ENCODE assay signal across 8 cellular contexts in the genomic region with DNA sequence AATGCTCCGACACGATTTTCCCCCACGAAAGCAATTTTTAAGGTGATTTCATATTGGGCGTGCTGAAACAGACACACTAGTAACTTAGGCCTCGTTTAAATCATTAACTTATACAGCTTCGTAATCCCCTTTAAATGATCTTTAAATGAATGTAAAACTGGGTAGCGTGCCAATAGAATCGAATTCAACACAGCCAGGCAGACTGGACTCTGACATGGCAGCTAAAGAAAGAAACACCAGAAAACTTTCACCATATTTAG. TPM values are rescaled to one million over a fixed set of nuclear protein-coding genes. Genes with fewer than 3 reads are reported as not detected.
DNase-seq lines count a peak whose midpoint lies in the region; ATAC-seq and TF ChIP-seq lines count a peak whose summit lies in the region.

No MANE protein-coding gene starts in this region.

- CTCF ChIA-PET in PC-3 (lab: Charles Lee): no interaction called here

- H3K4me3 ChIP-seq in PC-3 (ENCODE audit: low read length): peak overlapping the region; percentile 88
- peak overlapping the region; percentile 48 for H3K4me3 ChIP-seq in epithelial cell of esophagus (ENCODE audit: low read length)
- peak overlapping the region; percentile 38 for H3K4me3 ChIP-seq in ovary

- H3K79me2 ChIP-seq in PC-3 (ENCODE audit: low read length): peaks cover 19% of the 10 kb centered on the region

- peaks cover 13% of the 10 kb centered on the region for H4K20me1 ChIP-seq in PC-3 (ENCODE audit: low read length)

- peak overlapping the region; percentile 67 for H2AFZ ChIP-seq in PC-3 (ENCODE audit: low read length)

- TF ChIP-seq POLR2A in ovary (IDR thresholded peaks at IDR 0.05): no peak

- peak overlapping the region; percentile 99 for H3K4me2 ChIP-seq in PC-3 (ENCODE audit: low read length)

- no peaks in the 10 kb centered on the region for H3F3A ChIP-seq in PC-3 (ENCODE audit: low read length, unreplicated experiment)

- BruUV-seq in PC-3 (replicated peaks; lab: Mats Ljungman, UMichigan): no TSS peak

- WGBS in ovary, 3 donors: 11 to 14% (median 12%) methylated on average over 8 of the region's 8 CpGs

- ATAC-seq in PC-3 (no peak), GM18520 (IDR thresholded peaks at IDR 0.05; ENCODE audit: unreplicated experiment) (no peak)

- H3K9me2 ChIP-seq in PC-3 (replicated peaks; ENCODE audit: low read length): no peaks in the 10 kb centered on the region

- peak overlapping the region; percentile 66 to 74 for H3K4me3 Mint-ChIP-seq in CD14-positive monocyte

- H3K4me1 Mint-ChIP-seq in CD14-positive monocyte: peaks cover 45% of the 10 kb centered on the region

- DNase-seq in CD14-positive monocyte (ENCODE audit: low spot score) (no peak), PC-3 (no peak), epithelial cell of esophagus (ENCODE audit: low read depth) (no peak), ovary (no peak), dedifferentiated amniotic fluid mesenchymal stem cell (ENCODE audit: extremely low spot score) (no peak), GM19240 (ENCODE audit: insufficient read length, low spot score) (no peak)
- no peak for DNase-seq in stimulated activated CD4-positive, alpha-beta T cell treated with anti-CD3 and anti-CD28 coated beads, Interleukin-1b, Interleukin-23, amount 100 ng/mL, for 48 hours

- POLR2A ChIA-PET in PC-3 (lab: Charles Lee; ENCODE audit: unreplicated experiment): interaction anchor here (0.7 kb wide), 1 partner anchor 158 kb away, joined by 5 read pairs; no protein-coding TSS in a partner anchor

- intact Hi-C loops in CD14-positive monocyte (cut with micrococcal nuclease): loop anchor here (5.0 kb wide), 4 partner anchors 37 to 147 kb away; no protein-coding TSS in a partner anchor
- intact Hi-C loops in PC-3 (cut with micrococcal nuclease): loop anchor here (2.0 to 5.0 kb wide), 3 partner anchors 52 to 367 kb away; no protein-coding TSS in a partner anchor
- intact Hi-C loops in ovary (cut with DNase I): loop anchor here in 1 of 4 donors (5.0 kb wide), 1 partner anchor 182 kb away; no protein-coding TSS in a partner anchor

- no peak for TF ChIP-seq CTCF in CD14-positive monocyte (IDR thresholded peaks at IDR 0.05)
- no peak for TF ChIP-seq CTCF in PC-3 (conservative IDR thresholded peaks at IDR 0.05; ENCODE audit: low read depth, low read length)
- no peak for TF ChIP-seq CTCF in epithelial cell of esophagus (IDR thresholded peaks at IDR 0.05; ENCODE audit: insufficient read depth, low read depth, low read length, missing control alignments)
- TF ChIP-seq CTCF in ovary (IDR thresholded peaks at IDR 0.05): peak in 1 of 3 donors; percentile 7

- H3K4me1 ChIP-seq in PC-3 (ENCODE audit: insufficient read depth, low read length) (peaks cover 44% of the 10 kb centered on the region), ovary (ENCODE audit: insufficient read depth) (peaks cover 2% of the 10 kb centered on the region)

- peak overlapping the region in 6 of 7 donors; percentile 47 to 93 (median 87) for H3K27ac Mint-ChIP-seq in CD14-positive monocyte

- H3K9me3 ChIP-seq in PC-3 (ENCODE audit: low read length) (peaks cover 1% of the 10 kb centered on the region; the same call in 1 of the 2 replicates), ovary (no peaks in the 10 kb centered on the region)

- peaks cover 6 to 35% (median 29%) of the 10 kb centered on the region in 7 donors for H3K9me3 Mint-ChIP-seq in CD14-positive monocyte

- H3K36me3 Mint-ChIP-seq in CD14-positive monocyte: peaks cover 29 to 34% of the 10 kb centered on the region in 2 donors

- no peaks in the 10 kb centered on the region for H3K36me3 ChIP-seq in PC-3 (ENCODE audit: low read depth, low read length)
- H3K36me3 ChIP-seq in ovary: no peaks in the 10 kb centered on the region

- peaks cover 37 to 60% (median 48%) of the 10 kb centered on the region in 3 donors for H3K27me3 Mint-ChIP-seq in CD14-positive monocyte (ENCODE audit: low read depth in 3 of 3)

- H3K9ac ChIP-seq in PC-3 (ENCODE audit: low read length): peak overlapping the region; percentile 82

- H3K27ac ChIP-seq in PC-3 (ENCODE audit: low read length) (peak overlapping the region; percentile 57), ovary (peak overlapping the region; percentile 83 to 97)

- H3K27me3 ChIP-seq in PC-3 (ENCODE audit: low read length) (no peaks in the 10 kb centered on the region), ovary (no peaks in the 10 kb centered on the region)

- TF ChIP-seq EP300 in ovary (IDR thresholded peaks at IDR 0.05): no peak

RNA-seq across cellular contexts. Expression of gene ID2, which starts 2.4 kb away (rescaled TPM):
- polyA plus RNA-seq in CD14-positive monocyte (100 to 1,000 TPM; 282 to 295 TPM), ovary (100 to 1,000 TPM; 111 to 315 TPM)
- total RNA-seq in PC-3 (2014; rRNA removed) (92.1 and 93.3 TPM in 2 replicates), ovary (100 to 1,000 TPM in 5 of 7 donors, 10 to 100 TPM in 2; 68.5 to 897 (median 168) TPM)

Comparison
In these comparisons a context has a peak if more than half of its experiments do, and no peak if none do; other contexts are left out.
1. H3K4me3 ChIP-seq: peak in every context shown above with its lines; median percentile 88 in PC-3; 48 in epithelial cell of esophagus; 38 in ovary.